1 cellular context compared by ENCODE assay signal in genomic region chr20:62030834-62031434, GRCh38.
TF ChIP-seq lines count a peak whose summit lies in the region.

No MANE protein-coding gene starts in this region.

TF ChIP-seq in SK-N-SH, 30 proteins besides CTCF, POLR2A, EP300 and RAD21 (continued from another document):
- TF ChIP-seq MAX (IDR thresholded peaks at IDR 0.05; ENCODE audit: low read depth) (no peak), ELF1 (IDR thresholded peaks at IDR 0.05) (no peak), SIN3A (IDR thresholded peaks at IDR 0.05; ENCODE audit: borderline replicate concordance, low read depth, low read length) (no peak), RCOR1 (IDR thresholded peaks at IDR 0.05; ENCODE audit: low read length) (no peak), GABPA (IDR thresholded peaks at IDR 0.05; ENCODE audit: low read depth) (no peak), YY1 (IDR thresholded peaks at IDR 0.05; ENCODE audit: low read depth) (no peak), CHD2 (IDR thresholded peaks at IDR 0.05; ENCODE audit: low read length, partially characterized antibody) (no peak)
- TF ChIP-seq, protein P1, sequence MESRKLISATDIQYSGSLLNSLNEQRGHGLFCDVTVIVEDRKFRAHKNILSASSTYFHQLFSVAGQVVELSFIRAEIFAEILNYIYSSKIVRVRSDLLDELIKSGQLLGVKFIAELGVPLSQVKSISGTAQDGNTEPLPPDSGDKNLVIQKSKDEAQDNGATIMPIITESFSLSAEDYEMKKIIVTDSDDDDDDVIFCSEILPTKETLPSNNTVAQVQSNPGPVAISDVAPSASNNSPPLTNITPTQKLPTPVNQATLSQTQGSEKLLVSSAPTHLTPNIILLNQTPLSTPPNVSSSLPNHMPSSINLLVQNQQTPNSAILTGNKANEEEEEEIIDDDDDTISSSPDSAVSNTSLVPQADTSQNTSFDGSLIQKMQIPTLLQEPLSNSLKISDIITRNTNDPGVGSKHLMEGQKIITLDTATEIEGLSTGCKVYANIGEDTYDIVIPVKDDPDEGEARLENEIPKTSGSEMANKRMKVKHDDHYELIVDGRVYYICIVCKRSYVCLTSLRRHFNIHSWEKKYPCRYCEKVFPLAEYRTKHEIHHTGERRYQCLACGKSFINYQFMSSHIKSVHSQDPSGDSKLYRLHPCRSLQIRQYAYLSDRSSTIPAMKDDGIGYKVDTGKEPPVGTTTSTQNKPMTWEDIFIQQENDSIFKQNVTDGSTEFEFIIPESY (IDR thresholded peaks at IDR 0.05; ENCODE audit: borderline replicate concordance, low read depth): no peak
TF ChIP-seq in SK-N-SH: peak in this region for 0.
